Comparison of ENCODE assay signal across 2 cellular contexts in the genomic region with DNA sequence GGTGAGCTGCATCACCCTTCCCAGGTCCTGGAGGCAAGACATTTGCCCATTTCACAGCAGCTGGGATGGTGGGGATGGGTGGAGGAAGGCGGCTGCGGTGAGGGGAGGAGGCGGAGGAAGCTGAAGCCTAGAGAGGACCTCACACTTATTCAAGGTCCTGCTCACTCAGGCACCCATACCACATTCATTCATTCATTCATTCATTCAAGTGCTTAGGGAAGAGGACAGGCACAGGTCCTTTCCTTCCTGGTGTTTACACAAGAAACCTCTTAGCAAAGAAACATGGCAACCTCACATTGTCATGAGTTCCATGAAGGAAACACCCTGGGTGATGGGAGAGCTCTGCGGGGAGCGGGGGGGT.
A peak's percentile ranks its signal among the peaks of the same experiment; 100 is the strongest.
TF ChIP-seq lines count a peak whose summit lies in the region.

No MANE protein-coding gene starts in this region.

TF ChIP-seq in K562, 482 proteins besides CTCF, POLR2A, EP300 and RAD21:
- peak; percentile 95 for TF ChIP-seq ZNF24 (IDR thresholded peaks at IDR 0.05)
- no peak for TF ChIP-seq RFX7 (CRISPR knock-in tag; IDR thresholded peaks at IDR 0.05)

TF ChIP-seq in GM12891, 5 proteins besides CTCF, POLR2A, EP300 and RAD21:
- no peak for TF ChIP-seq TAF1 (IDR thresholded peaks at IDR 0.05; ENCODE audit: low read depth, low read length)
- TF ChIP-seq POLR2AphosphoS5 (IDR thresholded peaks at IDR 0.05; ENCODE audit: low read depth, low read length): no peak
- no peak for TF ChIP-seq PAX5 (IDR thresholded peaks at IDR 0.05; ENCODE audit: insufficient read depth, low read length, severe bottlenecking)
- no peak for TF ChIP-seq POU2F2 (IDR thresholded peaks at IDR 0.05; ENCODE audit: low read depth, low read length)
- TF ChIP-seq SPI1 (IDR thresholded peaks at IDR 0.05; ENCODE audit: low read depth, low read length): no peak
